In the genomic region with DNA sequence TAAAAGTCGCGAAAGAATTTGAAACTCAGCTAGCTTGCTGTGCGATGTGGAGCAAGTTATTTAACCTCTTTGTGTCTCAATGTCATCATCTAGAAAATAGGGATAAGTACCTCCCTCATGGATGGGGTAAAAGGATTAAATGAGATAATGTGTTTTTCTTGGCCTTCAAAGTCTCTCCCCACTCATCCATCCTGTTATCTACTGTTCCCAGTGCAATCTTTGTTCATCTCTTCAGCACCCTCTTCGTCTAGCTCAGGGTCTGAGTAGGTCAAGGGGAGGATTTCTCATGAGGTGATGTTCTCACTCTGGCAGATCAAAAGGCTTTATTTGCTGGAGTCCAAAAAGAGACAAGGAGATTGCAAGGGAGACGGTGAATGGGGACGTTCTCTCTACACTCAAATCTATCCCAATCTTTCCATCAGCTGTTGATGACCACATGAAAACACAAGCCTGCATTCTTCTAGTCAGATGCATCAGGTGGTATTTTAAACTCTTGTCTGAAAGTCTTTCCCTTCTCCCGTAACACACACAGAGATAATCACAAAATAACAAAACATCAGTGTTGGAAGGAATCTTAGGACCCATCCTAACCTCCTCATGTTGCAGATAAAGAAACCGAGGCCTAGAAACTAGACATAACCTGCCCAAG, we compare ENCODE assay signal across 8 cellular contexts. TPM values are rescaled to one million over a fixed set of nuclear protein-coding genes. Genes with fewer than 3 reads are reported as not detected.
DNase-seq lines count a peak whose midpoint lies in the region; ATAC-seq, FAIRE-seq and TF ChIP-seq lines count a peak whose summit lies in the region.

No MANE protein-coding gene starts in this region.

- peaks cover 65% of the 10 kb centered on the region for H3K4me1 Mint-ChIP-seq in activated T-cell treated with anti-CD3 and anti-CD28 coated beads, Interleukin-2, amount 50 U/mL, for 4 hours (ENCODE audit: low read depth)
- H3K4me1 Mint-ChIP-seq in astrocyte (ENCODE audit: low read depth, unreplicated experiment), result peaks cover 15% of the 10 kb centered on the region

- peak overlapping the region; percentile 98 for H3K4me3 ChIP-seq in astrocyte (ENCODE audit: insufficient read depth, low read depth, low read length)
- peak overlapping the region; percentile 66 to 99 (median 97) for H3K4me3 ChIP-seq in liver (ENCODE audit: low read depth in 1 of 3, low read length in 3 of 3)
- peak overlapping the region; percentile 79 to 83 for H3K4me3 ChIP-seq in tibial artery

- H3K4me1 ChIP-seq in astrocyte (ENCODE audit: insufficient read depth, low read length) (peaks cover 17% of the 10 kb centered on the region), liver (ENCODE audit: control insufficient read depth in 4 of 4, insufficient read depth in 4 of 4, low read length in 3 of 4) (peaks cover 2 to 26% (median 19%) of the 10 kb centered on the region in 4 donors), tibial artery (peaks cover 0 to 48% (median 24%) of the 10 kb centered on the region in 4 donors)

- no peaks in the 10 kb centered on the region for H3K27me3 Mint-ChIP-seq in activated T-cell treated with anti-CD3 and anti-CD28 coated beads, Interleukin-2, amount 50 U/mL, for 4 hours (ENCODE audit: low read depth)
- no peaks in the 10 kb centered on the region for H3K27me3 Mint-ChIP-seq in astrocyte (ENCODE audit: low read depth, unreplicated experiment)

- H3K27ac Mint-ChIP-seq in astrocyte (ENCODE audit: unreplicated experiment), result peak overlapping the region; percentile 60

- H3K27ac ChIP-seq in astrocyte (ENCODE audit: low read depth, low read length), result no peak overlapping the region
- no peak overlapping the region for H3K27ac ChIP-seq in liver (ENCODE audit: low read depth in 1 of 2, low read length in 2 of 2)
- H3K27ac ChIP-seq in tibial artery, result peak overlapping the region in 1 of 2 donors; percentile 92

- no peak for DNase-seq in activated T-cell treated with anti-CD3 and anti-CD28 coated beads, Interleukin-2, amount 50 U/mL, for 4 hours
- no peak for DNase-seq in activated T-cell treated with anti-CD3 and anti-CD28 coated beads, Interleukin-2, amount 50 U/mL, for 48 hours
- DNase-seq in astrocyte (ENCODE audit: low read depth) (no peak), tibial artery (no peak)
- no peak for DNase-seq in stimulated activated CD4-positive, alpha-beta T cell treated with anti-CD3 and anti-CD28 coated beads, Interleukin-2, amount 100 ng/mL, for 48 hours

- peaks cover 47% of the 10 kb centered on the region for H4K20me1 ChIP-seq in astrocyte (ENCODE audit: insufficient read depth, low read length)

- H3K79me2 ChIP-seq in astrocyte (ENCODE audit: insufficient read depth, low read length), result peaks cover 62% of the 10 kb centered on the region

- no peaks in the 10 kb centered on the region for H3K9me3 ChIP-seq in astrocyte (ENCODE audit: insufficient read depth, low read depth, low read length)
- H3K9me3 ChIP-seq in liver (ENCODE audit: control insufficient read depth in 4 of 4, low read length in 3 of 4), result no peaks in the 10 kb centered on the region
- H3K9me3 ChIP-seq in tibial artery, result no peaks in the 10 kb centered on the region

- intact Hi-C loops in tibial artery (cut with DNase I; ENCODE audit: low total_unique reads), result no loop called here

- TF ChIP-seq RAD21 in liver (IDR thresholded peaks at IDR 0.05), result no peak

- TF ChIP-seq CTCF in astrocyte (IDR thresholded peaks at IDR 0.05; ENCODE audit: insufficient read depth, low read depth, low read length) (no peak), liver (IDR thresholded peaks at IDR 0.05; ENCODE audit: low read depth, low read length, missing input control) (no peak), tibial artery (IDR thresholded peaks at IDR 0.05) (no peak)

- H3K36me3 ChIP-seq in astrocyte (ENCODE audit: insufficient read depth, low read length) (no peaks in the 10 kb centered on the region), liver (ENCODE audit: control insufficient read depth in 4 of 4, insufficient read depth in 3 of 4, low read depth in 1 of 4, low read length in 3 of 4) (peaks cover 0 to 5% (median 0%) of the 10 kb centered on the region in 4 donors), tibial artery (no peaks in the 10 kb centered on the region)

- H3K9ac ChIP-seq in astrocyte (ENCODE audit: low read length) (peak overlapping the region; percentile 93), liver (ENCODE audit: low read depth in 1 of 2, low read length in 2 of 2) (peak overlapping the region; percentile 86 to 88)

- no peak overlapping the region for H2AFZ ChIP-seq in astrocyte (ENCODE audit: low read depth, low read length)

- no peak for ATAC-seq in activated T-cell treated with anti-CD3 and anti-CD28 coated beads, Interleukin-2, amount 50 U/mL, for 4 hours
- no peak for ATAC-seq in HG03565 (IDR thresholded peaks at IDR 0.05; ENCODE audit: unreplicated experiment)
- ATAC-seq in GM21737 (IDR thresholded peaks at IDR 0.05; ENCODE audit: unreplicated experiment), result no peak

- H3K4me2 ChIP-seq in astrocyte (ENCODE audit: low read length), result peak overlapping the region; percentile 97

- no peaks in the 10 kb centered on the region for H3K9me3 Mint-ChIP-seq in activated T-cell treated with anti-CD3 and anti-CD28 coated beads, Interleukin-2, amount 50 U/mL, for 4 hours
- no peaks in the 10 kb centered on the region for H3K9me3 Mint-ChIP-seq in astrocyte (ENCODE audit: unreplicated experiment)

- 57% methylated on average over 8 of the region's 8 CpGs for WGBS in liver

- peaks cover 19% of the 10 kb centered on the region for H3K36me3 Mint-ChIP-seq in activated T-cell treated with anti-CD3 and anti-CD28 coated beads, Interleukin-2, amount 50 U/mL, for 4 hours (ENCODE audit: insufficient read depth)
- no peaks in the 10 kb centered on the region for H3K36me3 Mint-ChIP-seq in astrocyte (ENCODE audit: low read depth, unreplicated experiment)

- peak overlapping the region; percentile 99 for H3K4me3 Mint-ChIP-seq in activated T-cell treated with anti-CD3 and anti-CD28 coated beads, Interleukin-2, amount 50 U/mL, for 4 hours
- peak overlapping the region; percentile 100 for H3K4me3 Mint-ChIP-seq in astrocyte (ENCODE audit: unreplicated experiment)

- no peaks in the 10 kb centered on the region for H3K27me3 ChIP-seq in astrocyte (ENCODE audit: insufficient read depth, low read length)
- H3K27me3 ChIP-seq in liver (ENCODE audit: control insufficient read depth in 4 of 4, insufficient read depth in 4 of 4, low read length in 3 of 4), result no peaks in the 10 kb centered on the region
- H3K27me3 ChIP-seq in tibial artery, result no peaks in the 10 kb centered on the region

- FAIRE-seq in astrocyte (lab: Jason Lieb, UNC), result no peak

TF ChIP-seq in liver, 16 proteins besides CTCF, POLR2A, EP300 and RAD21 (continues in another document):
- TF ChIP-seq, protein P1, sequence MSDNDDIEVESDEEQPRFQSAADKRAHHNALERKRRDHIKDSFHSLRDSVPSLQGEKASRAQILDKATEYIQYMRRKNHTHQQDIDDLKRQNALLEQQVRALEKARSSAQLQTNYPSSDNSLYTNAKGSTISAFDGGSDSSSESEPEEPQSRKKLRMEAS (IDR thresholded peaks at IDR 0.05), result no peak
- TF ChIP-seq EGR1 (IDR thresholded peaks at IDR 0.05; ENCODE audit: low read depth in 2 of 2) (no peak), HNF4G (IDR thresholded peaks at IDR 0.05) (no peak), GABPA (IDR thresholded peaks at IDR 0.05 in 1 of 2, conservative IDR thresholded peaks at IDR 0.05 in 1 of 2) (no peak), TAF1 (conservative IDR thresholded peaks at IDR 0.05) (no peak), JUND (IDR thresholded peaks at IDR 0.05) (no peak), RXRA (IDR thresholded peaks at IDR 0.05) (no peak), NR2F2 (IDR thresholded peaks at IDR 0.05) (no peak), HNF4A (conservative IDR thresholded peaks at IDR 0.05) (no peak), FOXA1 (IDR thresholded peaks at IDR 0.05) (no peak), SP1 (IDR thresholded peaks at IDR 0.05) (no peak), FOXA2 (IDR thresholded peaks at IDR 0.05) (no peak), YY1 (IDR thresholded peaks at IDR 0.05) (no peak)
- TF ChIP-seq, protein P2, sequence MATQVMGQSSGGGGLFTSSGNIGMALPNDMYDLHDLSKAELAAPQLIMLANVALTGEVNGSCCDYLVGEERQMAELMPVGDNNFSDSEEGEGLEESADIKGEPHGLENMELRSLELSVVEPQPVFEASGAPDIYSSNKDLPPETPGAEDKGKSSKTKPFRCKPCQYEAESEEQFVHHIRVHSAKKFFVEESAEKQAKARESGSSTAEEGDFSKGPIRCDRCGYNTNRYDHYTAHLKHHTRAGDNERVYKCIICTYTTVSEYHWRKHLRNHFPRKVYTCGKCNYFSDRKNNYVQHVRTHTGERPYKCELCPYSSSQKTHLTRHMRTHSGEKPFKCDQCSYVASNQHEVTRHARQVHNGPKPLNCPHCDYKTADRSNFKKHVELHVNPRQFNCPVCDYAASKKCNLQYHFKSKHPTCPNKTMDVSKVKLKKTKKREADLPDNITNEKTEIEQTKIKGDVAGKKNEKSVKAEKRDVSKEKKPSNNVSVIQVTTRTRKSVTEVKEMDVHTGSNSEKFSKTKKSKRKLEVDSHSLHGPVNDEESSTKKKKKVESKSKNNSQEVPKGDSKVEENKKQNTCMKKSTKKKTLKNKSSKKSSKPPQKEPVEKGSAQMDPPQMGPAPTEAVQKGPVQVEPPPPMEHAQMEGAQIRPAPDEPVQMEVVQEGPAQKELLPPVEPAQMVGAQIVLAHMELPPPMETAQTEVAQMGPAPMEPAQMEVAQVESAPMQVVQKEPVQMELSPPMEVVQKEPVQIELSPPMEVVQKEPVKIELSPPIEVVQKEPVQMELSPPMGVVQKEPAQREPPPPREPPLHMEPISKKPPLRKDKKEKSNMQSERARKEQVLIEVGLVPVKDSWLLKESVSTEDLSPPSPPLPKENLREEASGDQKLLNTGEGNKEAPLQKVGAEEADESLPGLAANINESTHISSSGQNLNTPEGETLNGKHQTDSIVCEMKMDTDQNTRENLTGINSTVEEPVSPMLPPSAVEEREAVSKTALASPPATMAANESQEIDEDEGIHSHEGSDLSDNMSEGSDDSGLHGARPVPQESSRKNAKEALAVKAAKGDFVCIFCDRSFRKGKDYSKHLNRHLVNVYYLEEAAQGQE (IDR thresholded peaks at IDR 0.05), result no peak
- TF ChIP-seq, protein P3, sequence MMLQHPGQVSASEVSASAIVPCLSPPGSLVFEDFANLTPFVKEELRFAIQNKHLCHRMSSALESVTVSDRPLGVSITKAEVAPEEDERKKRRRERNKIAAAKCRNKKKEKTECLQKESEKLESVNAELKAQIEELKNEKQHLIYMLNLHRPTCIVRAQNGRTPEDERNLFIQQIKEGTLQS (IDR thresholded peaks at IDR 0.05), result no peak

RNA-seq across cellular contexts. Expression of a gene that starts 1.3 kb away (rescaled TPM):
- total RNA-seq in activated T-cell treated with anti-CD3 and anti-CD28 coated beads, Interleukin-2, amount 50 U/mL, for 4 hours, result 10 to 100 TPM; 22.2 to 24.0 (median 23.3) TPM
- total RNA-seq in astrocyte, result 33.1 and 34.8 TPM in 2 replicates
- total RNA-seq in liver, result 10 to 100 TPM; 15.3 to 16.4 TPM
- 10 to 100 TPM; 17.7 to 24.0 TPM for polyA plus RNA-seq in liver

RNA-seq across cellular contexts. Expression of a gene that starts 12.5 kb away (rescaled TPM):
- 10 to 100 TPM; 42.6 to 46.5 (median 45.0) TPM for total RNA-seq in activated T-cell treated with anti-CD3 and anti-CD28 coated beads, Interleukin-2, amount 50 U/mL, for 4 hours
- 24.2 and 24.3 TPM in 2 replicates for total RNA-seq in astrocyte
- 1 to 10 TPM; 3.5 to 5.8 TPM for total RNA-seq in liver
- 1 to 10 TPM; 1.1 to 3.0 TPM for polyA plus RNA-seq in liver
